13 cellular contexts compared by ENCODE assay signal in the genomic region with DNA sequence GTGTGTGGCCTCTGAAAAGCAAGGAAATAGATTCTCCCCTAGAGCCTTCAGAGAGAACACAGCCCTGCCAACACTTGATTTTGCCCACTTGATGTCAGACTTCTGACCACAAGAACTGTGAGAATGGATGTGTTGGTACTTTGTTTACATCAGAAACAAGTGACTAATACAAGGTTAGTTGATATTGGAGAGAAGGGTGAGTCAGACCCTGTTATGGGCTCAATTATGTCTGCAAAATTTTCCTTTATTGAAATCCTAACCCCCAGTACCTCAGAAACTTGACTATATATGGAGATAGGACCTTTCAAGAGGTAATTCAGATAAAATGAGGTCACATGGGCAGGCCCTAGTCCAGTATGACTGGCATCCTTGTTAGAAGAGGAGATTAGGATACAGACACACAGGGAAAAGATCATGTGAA.
DNase-seq lines count a peak whose midpoint lies in the region; ATAC-seq and TF ChIP-seq lines count a peak whose summit lies in the region.
"Had no signal": no experiment of that assay in that cellular context is flagged by ENCODE, and none has a peak within 500 bp of the region (broad histone marks: within the 10 kb centered on the region; RNA-seq: fewer than 3 reads in every experiment).

No MANE protein-coding gene starts in this region.

- POLR2A ChIA-PET in naive thymus-derived CD8-positive, alpha-beta T cell (lab: Charles Lee) = no interaction called here
- POLR2A ChIA-PET in activated CD4-positive, alpha-beta T cell treated with anti-CD3 and anti-CD28 coated beads, Interleukin-2, amount 10 ng/mL, durations not matched to agents 7 days and 5 days (lab: Charles Lee) = no interaction called here

- peaks cover 0 to under 1% (median 0%) of the 10 kb centered on the region in 9 donors for H3K9me3 Mint-ChIP-seq in naive thymus-derived CD8-positive, alpha-beta T cell
- H3K9me3 Mint-ChIP-seq in activated CD4-positive, alpha-beta T cell treated with anti-CD3 and anti-CD28 coated beads, Interleukin-2, amount 10 ng/mL, durations not matched to agents 7 days and 5 days = no peaks in the 10 kb centered on the region

- H3K27me3 Mint-ChIP-seq in naive thymus-derived CD8-positive, alpha-beta T cell = peaks cover 0 to 7% (median 0%) of the 10 kb centered on the region in 5 donors
- no peaks in the 10 kb centered on the region for H3K27me3 Mint-ChIP-seq in activated CD4-positive, alpha-beta T cell treated with anti-CD3 and anti-CD28 coated beads, Interleukin-2, amount 10 ng/mL, durations not matched to agents 7 days and 5 days
- H3K27me3 Mint-ChIP-seq: dendritic cell treated with granulocyte-macrophage colony-stimulating factor and Interleukin-4, amounts not matched to agents 40 ng/mL and 50 ng/mL, for 4 days had no signal

- peak; percentile 35 for DNase-seq in AG09319 (ENCODE audit: extremely low read depth, low read depth)
- DNase-seq in HT1080 (ENCODE audit: low read depth) = peak; percentile 97
- peak; percentile 14 for DNase-seq in amniotic stem cell (lab: John Stamatoyannopoulos, UW)
- peak; percentile 33 for DNase-seq in glomerular visceral epithelial cell (ENCODE audit: extremely low spot score)
- no peak for DNase-seq in naive thymus-derived CD8-positive, alpha-beta T cell
- DNase-seq in NK-92 treated with Interleukin-12 subunit alpha and Interleukin-12 subunit beta, amount 100 ng/mL, for 24 hours (lab: John Stamatoyannopoulos, UW) = no peak
- no peak for DNase-seq in NOMO-1 (lab: John Stamatoyannopoulos, UW; ENCODE audit: unreplicated experiment in 2 of 2)
- no peak for DNase-seq in activated CD4-positive, alpha-beta T cell treated with anti-CD3 and anti-CD28 coated beads, Interleukin-2, amount 10 ng/mL, durations not matched to agents 7 days and 5 days
- DNase-seq: naive B cell; NCI-H146; stimulated activated naive CD4-positive, alpha-beta T cell treated with Interleukin-2 at 50 U/mL for 16 hours had no signal

- TF ChIP-seq CTCF in AG09319 (IDR thresholded peaks at IDR 0.05; ENCODE audit: low read depth, low read length) = no peak

- no peak overlapping the region for H3K27ac Mint-ChIP-seq in naive thymus-derived CD8-positive, alpha-beta T cell
- H3K27ac Mint-ChIP-seq in activated CD4-positive, alpha-beta T cell treated with anti-CD3 and anti-CD28 coated beads, Interleukin-2, amount 10 ng/mL, durations not matched to agents 7 days and 5 days = no peak overlapping the region
- H3K27ac Mint-ChIP-seq: dendritic cell treated with granulocyte-macrophage colony-stimulating factor and Interleukin-4, amounts not matched to agents 40 ng/mL and 50 ng/mL, for 4 days; naive B cell had no signal

- CTCF ChIA-PET in activated CD4-positive, alpha-beta T cell treated with anti-CD3 and anti-CD28 coated beads, Interleukin-2, amount 10 ng/mL, durations not matched to agents 7 days and 5 days (lab: Charles Lee) = no interaction called here

- ATAC-seq in naive thymus-derived CD8-positive, alpha-beta T cell = no peak
- ATAC-seq: activated CD4-positive, CD25-positive, alpha-beta regulatory T cell treated with anti-CD3 and anti-CD28 coated beads, Interleukin-2, amount 50 U/mL, for 24 hours had no signal

- H3K4me1 Mint-ChIP-seq in naive thymus-derived CD8-positive, alpha-beta T cell = no peaks in the 10 kb centered on the region
- no peaks in the 10 kb centered on the region for H3K4me1 Mint-ChIP-seq in activated CD4-positive, alpha-beta T cell treated with anti-CD3 and anti-CD28 coated beads, Interleukin-2, amount 10 ng/mL, durations not matched to agents 7 days and 5 days
- H3K4me1 Mint-ChIP-seq: naive B cell had no signal

- H3K4me3 Mint-ChIP-seq in naive thymus-derived CD8-positive, alpha-beta T cell = no peak overlapping the region
- H3K4me3 Mint-ChIP-seq in activated CD4-positive, alpha-beta T cell treated with anti-CD3 and anti-CD28 coated beads, Interleukin-2, amount 10 ng/mL, durations not matched to agents 7 days and 5 days = no peak overlapping the region
- H3K4me3 Mint-ChIP-seq: dendritic cell treated with granulocyte-macrophage colony-stimulating factor and Interleukin-4, amounts not matched to agents 40 ng/mL and 50 ng/mL, for 4 days; naive B cell had no signal

- no peaks in the 10 kb centered on the region for H3K36me3 Mint-ChIP-seq in naive thymus-derived CD8-positive, alpha-beta T cell
- H3K36me3 Mint-ChIP-seq in activated CD4-positive, alpha-beta T cell treated with anti-CD3 and anti-CD28 coated beads, Interleukin-2, amount 10 ng/mL, durations not matched to agents 7 days and 5 days (ENCODE audit: low read depth) = no peaks in the 10 kb centered on the region
- H3K36me3 Mint-ChIP-seq: naive B cell had no signal

Comparison
In these comparisons a context has a peak if more than half of its experiments do, and no peak if none do; other contexts are left out.
1. DNase-seq: peak in AG09319 (single experiment), HT1080 (single experiment), amniotic stem cell (single experiment) and glomerular visceral epithelial cell (single experiment); none in naive thymus-derived CD8-positive, alpha-beta T cell (0 of 10), NK-92 treated with Interleukin-12 subunit alpha and Interleukin-12 subunit beta, amount 100 ng/mL, for 24 hours (single experiment), NOMO-1 (0 of 2) and activated CD4-positive, alpha-beta T cell treated with anti-CD3 and anti-CD28 coated beads, Interleukin-2, amount 10 ng/mL, durations not matched to agents 7 days and 5 days (single experiment).